ENCODE assay signal across 1 cellular context in genomic region chr1:151504252-151504651, GRCh38.
TF ChIP-seq lines count a peak whose summit lies in the region.

No MANE protein-coding gene starts in this region.

TF ChIP-seq in HCT116, 20 proteins besides CTCF, POLR2A, EP300 and RAD21 (continued from another document):
- TF ChIP-seq REST (IDR thresholded peaks at IDR 0.05; ENCODE audit: low read depth), result no peak
- TF ChIP-seq ZFX (IDR thresholded peaks at IDR 0.05), result no peak
- no peak for TF ChIP-seq ZBTB33 (IDR thresholded peaks at IDR 0.05; ENCODE audit: extremely low read depth, insufficient replicate concordance, low read length)
- TF ChIP-seq YY1 (IDR thresholded peaks at IDR 0.05; ENCODE audit: extremely low read depth, insufficient replicate concordance, low read depth, low read length), result no peak
- no peak for TF ChIP-seq ELF1 (IDR thresholded peaks at IDR 0.05; ENCODE audit: borderline replicate concordance, low read depth)
- no peak for TF ChIP-seq EZH2phosphoT487 (IDR thresholded peaks at IDR 0.05; ENCODE audit: borderline replicate concordance)
- TF ChIP-seq ZNF274 (IDR thresholded peaks at IDR 0.05; ENCODE audit: low read depth, low read length), result no peak
- no peak for TF ChIP-seq CBX3 (IDR thresholded peaks at IDR 0.05; ENCODE audit: low read depth)
- TF ChIP-seq FOSL1 (IDR thresholded peaks at IDR 0.05; ENCODE audit: low read depth), result no peak
- no peak for TF ChIP-seq ATF3 (IDR thresholded peaks at IDR 0.05)
- TF ChIP-seq SRF (IDR thresholded peaks at IDR 0.05; ENCODE audit: low read depth), result no peak
